In genomic region chr3:47008851-47009224, GRCh38 we compare ENCODE assay signal across 8 cellular contexts. TPM values are rescaled to one million over a fixed set of nuclear protein-coding genes. Genes with fewer than 3 reads are reported as not detected.
DNase-seq lines count a peak whose midpoint lies in the region; ATAC-seq, FAIRE-seq and TF ChIP-seq lines count a peak whose summit lies in the region.

No MANE protein-coding gene starts in this region.

- 93% methylated on average over 8 of the region's 23 CpGs for WGBS in GM12878 (ENCODE audit: insufficient coverage, insufficient replicate concordance, low lambda C conversion rate, missing lambda C conversion rate)
- 21 to 59% (median 43%) methylated on average over 20 to 23 of the region's 23 CpGs for WGBS in spleen, 5 donors

- H3K36me3 ChIP-seq in HEK293 (ENCODE audit: control insufficient read depth in 2 of 2, insufficient read depth in 1 of 2, low read length in 2 of 2), result peaks cover 0 to 43% of the 10 kb centered on the region in 2 experiments; a peak in 1 of 3 replicates
- H3K36me3 ChIP-seq in GM12878 (ENCODE audit: control insufficient read depth in 2 of 2, insufficient read depth in 2 of 2, low read length in 1 of 2), result peaks cover 10 to 31% of the 10 kb centered on the region in 2 experiments; a peak in 3 of 4 replicates
- H3K36me3 ChIP-seq in spleen, result peaks cover 0 to 89% (median 45%) of the 10 kb centered on the region in 6 donors

- H3K27me3 ChIP-seq in GM12878 (replicated peaks in 1 of 2; ENCODE audit: control insufficient read depth in 2 of 2, insufficient read depth in 2 of 2, low read length in 1 of 2), result no peaks in the 10 kb centered on the region
- H3K27me3 ChIP-seq in spleen (replicated peaks in 1 of 7), result no peaks in the 10 kb centered on the region

- no TSS peak for BruUV-seq in GM12878 (replicated peaks; lab: Mats Ljungman, UMichigan)

- TF ChIP-seq EP300 in GM12878 (IDR thresholded peaks at IDR 0.05; ENCODE audit: borderline replicate concordance in 1 of 2, control insufficient read depth in 1 of 2, low read depth in 2 of 2, low read length in 2 of 2), result no peak

- H3K4me2 ChIP-seq in GM12878 (ENCODE audit: control insufficient read depth, insufficient read depth), result peak overlapping the region; percentile 81

- H3K27ac ChIP-seq in HEK293 (ENCODE audit: extremely low read depth, low read depth, low read length) (no peak overlapping the region), GM12878 (ENCODE audit: control insufficient read depth, insufficient read depth) (no peak overlapping the region), spleen (peak overlapping the region in 6 of 8 donors; percentile 59 to 84 (median 82))

- CTCF ChIA-PET in HEK293 (lab: Yijun Ruan, JAX), result interaction anchor here (0.6 kb wide), 1 partner anchor 335 kb away, joined by 3 read pairs; no protein-coding TSS in a partner anchor
- CTCF ChIA-PET in GM12878 (lab: Yijun Ruan, JAX), result interaction anchor here (0.6 to 1.2 kb wide), 4 partner anchors 11 to 211 kb away, joined by 3 to 5 read pairs (median 3); no protein-coding TSS in a partner anchor

- in situ Hi-C loops in GM12878 (cut with MboI), result no loop called here

- no peak for TF ChIP-seq CTCF in HEK293 (tag by site-specific recombination; IDR thresholded peaks at IDR 0.05)
- TF ChIP-seq CTCF in GM12878 (IDR thresholded peaks at IDR 0.05 in 2 of 3, conservative IDR thresholded peaks at IDR 0.05 in 1 of 3; ENCODE audit: control insufficient read depth in 2 of 3, extremely low read depth in 1 of 3, insufficient read depth in 1 of 3, low read depth in 3 of 3, low read length in 3 of 3), result no peak
- no peak for TF ChIP-seq CTCF in spleen (IDR thresholded peaks at IDR 0.05 in 8 of 11, conservative IDR thresholded peaks at IDR 0.05 in 3 of 11)

- H3K9ac ChIP-seq in GM12878 (ENCODE audit: control insufficient read depth, insufficient read depth, low read length), result no peak overlapping the region

- H3K9me3 ChIP-seq in HEK293 (ENCODE audit: control insufficient read depth, insufficient read depth, low read depth, low read length) (no peaks in the 10 kb centered on the region), GM12878 (replicated peaks; ENCODE audit: control insufficient read depth, insufficient read depth, low read length) (no peaks in the 10 kb centered on the region), spleen (no peaks in the 10 kb centered on the region)

- H2AFZ ChIP-seq in GM12878 (ENCODE audit: control insufficient read depth, low read depth, low read length), result no peak overlapping the region

- POLR2A ChIA-PET in HEK293 (lab: Yijun Ruan, JAX), result interaction anchor here (0.7 to 1.0 kb wide), 3 partner anchors 32 to 158 kb away, joined by 3 to 4 read pairs (median 3); partner anchors contain the start of gene CCDC12
- POLR2A ChIA-PET in GM12878 (lab: Charles Lee), result interaction anchor here (0.5 to 1.2 kb wide), 3 partner anchors 25 to 82 kb away, joined by 3 to 4 read pairs (median 3); no protein-coding TSS in a partner anchor

- peak overlapping the region; percentile 65 to 87 (median 73) for H3K27ac Mint-ChIP-seq in immature natural killer cell

- TF ChIP-seq POLR2A in GM12878 (IDR thresholded peaks at IDR 0.05; ENCODE audit: low read depth, low read length), result no peak
- TF ChIP-seq POLR2A in spleen (IDR thresholded peaks at IDR 0.05), result no peak

- H3K4me1 ChIP-seq in HEK293 (ENCODE audit: control insufficient read depth, insufficient read depth, low read length) (no peaks in the 10 kb centered on the region), GM12878 (ENCODE audit: control insufficient read depth, insufficient read depth, low read length) (peaks cover 5% of the 10 kb centered on the region; the same call in 1 of the 2 replicates), spleen (peaks cover 4 to 31% (median 18%) of the 10 kb centered on the region in 6 donors)

- no peaks in the 10 kb centered on the region for H3K79me2 ChIP-seq in GM12878 (ENCODE audit: control insufficient read depth, insufficient read depth, low read length)

- intact Hi-C loops in GM12878 (cut with micrococcal nuclease; ENCODE audit: unreplicated experiment), result loop anchor here (2.0 kb wide), 1 partner anchor 212 kb away; no protein-coding TSS in a partner anchor
- intact Hi-C loops in spleen (cut with DNase I; ENCODE audit: low total_unique reads), result no loop called here

- no peak for DNase-seq in GM12878 (ENCODE audit: low read depth, low spot score)
- DNase-seq in immature natural killer cell, result no peak
- no peak for DNase-seq in spleen
- no peak for DNase-seq in AG08396 (ENCODE audit: low spot score)
- no peak for DNase-seq in GDM1 (lab: John Stamatoyannopoulos, UW)

- H3K4me3 Mint-ChIP-seq in immature natural killer cell, result peak overlapping the region; percentile 33 to 71 (median 57)

- no peaks in the 10 kb centered on the region for H4K20me1 ChIP-seq in GM12878 (ENCODE audit: control insufficient read depth, insufficient read depth)

- ATAC-seq in GM12878 (no peak), HG03108 (IDR thresholded peaks at IDR 0.05; ENCODE audit: unreplicated experiment) (no peak), esophagus mucosa (no peak)

- FAIRE-seq in GM12878 (lab: Jason Lieb, UNC), result no peak

- H3K4me3 ChIP-seq in HEK293 (ENCODE audit: low read depth, low read length), result peak overlapping the region; percentile 25
- no peak overlapping the region for H3K4me3 ChIP-seq in GM12878
- H3K4me3 ChIP-seq in spleen, result peak overlapping the region; percentile 45 to 75 (median 49)

- SMC1A ChIA-PET in GM12878 (lab: Charles Lee; ENCODE audit: uncharacterized antibody, unreplicated experiment), result interaction anchor here (0.8 to 1.2 kb wide), 3 partner anchors 11 to 219 kb away, joined by 3 read pairs; no protein-coding TSS in a partner anchor

- H3K9me3 Mint-ChIP-seq in immature natural killer cell, result no peaks in the 10 kb centered on the region

- peaks cover 2 to 17% (median 9%) of the 10 kb centered on the region in 3 donors for H3K27me3 Mint-ChIP-seq in immature natural killer cell (ENCODE audit: low read depth in 3 of 3)

- H3K4me1 Mint-ChIP-seq in immature natural killer cell, result peaks cover 22 to 23% of the 10 kb centered on the region in 2 donors

- no peak for TF ChIP-seq RAD21 in GM12878 (IDR thresholded peaks at IDR 0.05; ENCODE audit: insufficient read depth, low read depth, low read length)

- peaks cover 3 to 19% (median 7%) of the 10 kb centered on the region in 3 donors for H3K36me3 Mint-ChIP-seq in immature natural killer cell

- RAD21 ChIA-PET in GM12878 (lab: Charles Lee; ENCODE audit: unreplicated experiment), result interaction anchor here (0.7 kb wide), 1 partner anchor 29 kb away, joined by 4 read pairs; no protein-coding TSS in a partner anchor

TF ChIP-seq in HEK293, 187 proteins besides CTCF, POLR2A, EP300 and RAD21 (continues in another document):
- TF ChIP-seq ZNF571 (tag by site-specific recombination; IDR thresholded peaks at IDR 0.05) (no peak), ZNF624 (tag by site-specific recombination; IDR thresholded peaks at IDR 0.05) (no peak), ZNF626 (tag by site-specific recombination; IDR thresholded peaks at IDR 0.05) (no peak)

TF ChIP-seq in GM12878, 131 proteins besides CTCF, POLR2A, EP300 and RAD21 (continues in another document):
- TF ChIP-seq ATF7 (IDR thresholded peaks at IDR 0.05; ENCODE audit: low read depth), result no peak
- no peak for TF ChIP-seq CBFB (IDR thresholded peaks at IDR 0.05; ENCODE audit: low read depth)
- TF ChIP-seq SPI1 (IDR thresholded peaks at IDR 0.05; ENCODE audit: borderline replicate concordance, insufficient read depth, low read depth, low read length), result no peak

RNA-seq across cellular contexts. Expression of gene NBEAL2, which starts 29.4 kb away (rescaled TPM):
- 152 and 168 TPM in 2 replicates for total RNA-seq in GM12878 (2013; cell fraction: nucleolus; rRNA removed)
- total RNA-seq in GM12878 (2014; rRNA removed) (47.2 and 52.0 TPM in 2 replicates), GM12878 (2014; rRNA removed; fragmentation: Illumina TruSeq; extraction: Trizol) (19.7 and 21.8 TPM in 2 replicates), GM12878 (2021) (106 and 127 TPM in 2 replicates), spleen (100 to 1,000 TPM; 101 to 271 (median 162) TPM), esophagus mucosa (117 TPM)
- 27.1 TPM for polyA plus RNA-seq in GM12878 (2011; ENCODE audit: low read depth)
- polyA plus RNA-seq in GM12878 (2011; rRNA removed) (17.1 and 29.0 TPM in 2 replicates), GM12878 (2014; fragmentation: Illumina TruSeq; extraction: Trizol) (16.4 and 41.4 TPM in 2 replicates), GM12878 (2014; fragmentation: Nextera tagmentation; extraction: Ambion mirVana) (under 1 TPM; 0.07 to 0.18 TPM), GM12878 (2014; rRNA removed) (96.3 and 110 TPM in 2 replicates), GM12878 (2016; fragmentation: Nextera tagmentation; extraction: Ambion mirVana) (10 to 100 TPM; 22.5 to 29.7 TPM), immature natural killer cell (10 to 100 TPM in 1 of 3 donors, 1 to 10 TPM in 2; 7.9 to 28.4 (median 9.9) TPM), spleen (100 to 1,000 TPM in 2 of 3 donors, 10 to 100 TPM in 1; 44.0 to 126 (median 119) TPM)
- polyA plus RNA-seq in GM12878 (2011; cell fraction: cytosol; rRNA removed), result 39.5 and 52.6 TPM in 2 replicates
- polyA plus RNA-seq in GM12878 (2011; cell fraction: nucleus; rRNA removed), result 940 and 1,024 TPM in 2 replicates
- polyA plus RNA-seq in GM12878 (2012), result 62.9 and 78.4 TPM in 2 replicates
- 21.7 and 46.1 TPM in 2 replicates for polyA minus RNA-seq in GM12878 (2011; rRNA and poly(A)+ RNA removed)
- polyA minus RNA-seq in GM12878 (2011; cell fraction: cytosol; rRNA and poly(A)+ RNA removed), result 21.8 and 25.3 TPM in 2 replicates
- 95.1 and 139 TPM in 2 replicates for polyA minus RNA-seq in GM12878 (2011; cell fraction: nucleus; rRNA and poly(A)+ RNA removed)

RNA-seq across cellular contexts. Expression of gene CCDC12, which starts 32.3 kb away (rescaled TPM):
- 111 and 121 TPM in 2 replicates for total RNA-seq in GM12878 (2013; cell fraction: nucleolus; rRNA removed)
- total RNA-seq in GM12878 (2014; rRNA removed) (46.9 and 53.0 TPM in 2 replicates), GM12878 (2014; rRNA removed; fragmentation: Illumina TruSeq; extraction: Trizol) (67.3 and 72.4 TPM in 2 replicates), GM12878 (2021) (65.8 and 65.9 TPM in 2 replicates), spleen (10 to 100 TPM; 36.5 to 71.4 (median 54.7) TPM), esophagus mucosa (50.2 TPM)
- polyA plus RNA-seq in GM12878 (2011; ENCODE audit: low read depth), result 29.4 TPM
- polyA plus RNA-seq in GM12878 (2011; rRNA removed) (31.2 and 45.6 TPM in 2 replicates), GM12878 (2014; fragmentation: Illumina TruSeq; extraction: Trizol) (11.2 and 63.3 TPM in 2 replicates), GM12878 (2014; fragmentation: Nextera tagmentation; extraction: Ambion mirVana) (10 to 100 TPM in 1 of 2 experiments, 1 to 10 TPM in 1; 9.2 to 22.5 TPM), GM12878 (2014; rRNA removed) (59.3 and 67.6 TPM in 2 replicates), GM12878 (2016; fragmentation: Nextera tagmentation; extraction: Ambion mirVana) (10 to 100 TPM; 83.1 to 91.4 TPM), immature natural killer cell (100 to 1,000 TPM; 114 to 174 (median 129) TPM), spleen (100 to 1,000 TPM in 2 of 3 donors, 10 to 100 TPM in 1; 93.5 to 124 (median 105) TPM)
- polyA plus RNA-seq in GM12878 (2011; cell fraction: cytosol; rRNA removed), result 52.2 and 68.0 TPM in 2 replicates
- polyA plus RNA-seq in GM12878 (2011; cell fraction: nucleus; rRNA removed), result 63.4 and 85.5 TPM in 2 replicates
- 47.7 and 72.7 TPM in 2 replicates for polyA plus RNA-seq in GM12878 (2012)
- 69.5 and 77.8 TPM in 2 replicates for polyA minus RNA-seq in GM12878 (2011; rRNA and poly(A)+ RNA removed)
- polyA minus RNA-seq in GM12878 (2011; cell fraction: cytosol; rRNA and poly(A)+ RNA removed), result 15.6 and 18.2 TPM in 2 replicates
- 64.3 and 144 TPM in 2 replicates for polyA minus RNA-seq in GM12878 (2011; cell fraction: nucleus; rRNA and poly(A)+ RNA removed)

Comparison
In these comparisons a context has a peak if more than half of its experiments do, and no peak if none do; other contexts are left out.
1. H3K27ac ChIP-seq: peak in spleen (6 of 8); none in HEK293 (single experiment) and GM12878 (single experiment).